ENCODE assay signal across 8 cellular contexts in the genomic region with DNA sequence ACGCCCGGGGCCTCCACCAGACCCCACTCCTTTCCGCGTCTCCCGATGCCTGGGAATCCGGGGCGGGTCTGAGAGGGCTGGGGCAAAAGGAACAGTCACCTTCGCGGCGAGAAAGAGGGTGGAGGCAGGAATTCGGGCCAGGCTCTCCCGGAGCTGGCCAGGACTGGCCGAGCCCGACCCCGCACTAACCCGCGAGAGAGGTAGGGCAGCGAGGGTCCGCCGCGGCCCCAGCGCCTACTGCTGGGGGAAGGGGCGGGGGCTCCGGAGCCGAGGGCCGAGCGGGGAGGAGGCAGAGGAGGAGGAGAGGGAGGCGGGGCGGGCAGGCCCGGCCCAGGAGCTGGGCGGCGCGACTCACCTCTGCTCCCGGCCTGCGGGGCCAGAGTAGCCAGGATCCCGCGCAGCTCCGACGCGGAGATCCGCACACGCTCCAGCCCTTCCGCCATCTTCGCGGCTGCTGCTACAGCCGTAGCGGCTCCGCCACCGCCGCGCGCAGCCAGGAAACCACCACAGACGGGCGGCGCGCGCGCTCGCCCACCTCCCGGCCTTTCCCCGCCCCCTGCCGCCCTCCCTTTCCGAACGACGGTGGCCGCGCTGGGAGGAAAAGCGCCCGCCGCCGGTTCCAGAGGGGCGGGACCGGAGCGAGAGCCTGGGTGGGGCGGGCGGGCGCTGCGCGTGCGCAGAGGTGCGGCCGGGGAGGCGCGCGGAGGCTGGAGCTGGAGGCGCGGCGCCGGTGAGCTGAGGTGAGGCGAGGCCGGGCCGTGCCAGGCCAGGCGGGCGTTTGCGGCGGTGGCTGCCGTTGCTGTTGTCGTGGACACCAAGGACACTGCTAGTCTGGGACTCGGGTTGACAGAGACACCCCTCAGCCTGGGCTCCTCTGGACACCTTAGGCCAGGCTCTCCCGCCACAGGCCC. TPM values are rescaled to one million over a fixed set of nuclear protein-coding genes. Genes with fewer than 3 reads are reported as not detected.
DNase-seq lines count a peak whose midpoint lies in the region; ATAC-seq and TF ChIP-seq lines count a peak whose summit lies in the region.

Gene SMG6 (minus strand): TSS at position 508 of the 911 bp plus-strand sequence. CDS start 65 bp downstream, at position 443.
A gene with protein sequence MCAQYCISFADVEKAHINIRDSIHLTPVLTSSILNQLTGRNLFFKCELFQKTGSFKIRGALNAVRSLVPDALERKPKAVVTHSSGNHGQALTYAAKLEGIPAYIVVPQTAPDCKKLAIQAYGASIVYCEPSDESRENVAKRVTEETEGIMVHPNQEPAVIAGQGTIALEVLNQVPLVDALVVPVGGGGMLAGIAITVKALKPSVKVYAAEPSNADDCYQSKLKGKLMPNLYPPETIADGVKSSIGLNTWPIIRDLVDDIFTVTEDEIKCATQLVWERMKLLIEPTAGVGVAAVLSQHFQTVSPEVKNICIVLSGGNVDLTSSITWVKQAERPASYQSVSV (plus strand): TSS at position 673 of the 911 bp plus-strand sequence. CDS start 11,611 bp downstream, outside the sequence.

- DNase-seq in NCI-H128 (lab: John Stamatoyannopoulos, UW; ENCODE audit: unreplicated experiment) = peak; percentile 78
- peak; percentile 86 to 96 (median 95) for DNase-seq in T-helper 2 cell
- DNase-seq in left ventricle myocardium superior = peak; percentile 95
- DNase-seq in psoas muscle = peak; percentile 95 to 96

- no peaks in the 10 kb centered on the region for H3K9me3 ChIP-seq in psoas muscle

- peak within 1 kb of the TSS; percentile 48 for H3K27ac ChIP-seq in angular gyrus (ENCODE audit: low read depth, low read length)
- peak within 1 kb of the TSS; percentile 95 for H3K27ac ChIP-seq in psoas muscle
- H3K27ac ChIP-seq in urinary bladder (ENCODE audit: low read depth) = peak within 1 kb of the TSS; percentile 82

- H3K27me3 ChIP-seq in psoas muscle (ENCODE audit: insufficient read depth in 3 of 3, low read length in 2 of 3) = no peaks in the 10 kb centered on the region

- peak; percentile 88 for ATAC-seq in HG02759 (IDR thresholded peaks at IDR 0.05; ENCODE audit: unreplicated experiment)
- peak; percentile 98 for ATAC-seq in left ventricle myocardium superior
- peak; percentile 96 to 97 (median 96) for ATAC-seq in psoas muscle

- peak; percentile 86 for TF ChIP-seq POLR2A in GM15510 (IDR thresholded peaks at IDR 0.05; ENCODE audit: borderline replicate concordance, extremely low read depth, insufficient read length)

- TF ChIP-seq CTCF in psoas muscle (IDR thresholded peaks at IDR 0.05) = no peak

- WGBS in psoas muscle, 3 donors = 0 to 1% (median 0%) methylated on average over 36 to 98 of the region's 100 CpGs
- WGBS in urinary bladder = under 1% methylated on average over 100 of the region's 100 CpGs

- intact Hi-C loops in left ventricle myocardium superior (cut with micrococcal nuclease) (no loop called here), psoas muscle (cut with DNase I) (loop anchor here in 1 of 2 donors (2.0 kb wide), 1 partner anchor 33 kb away; the partner anchor contains the start of genes SGSM2 and TSR1)

- peak within 1 kb of the TSS; percentile 92 for H3K4me3 ChIP-seq in psoas muscle
- peak within 1 kb of the TSS; percentile 89 for H3K4me3 ChIP-seq in urinary bladder (ENCODE audit: low read depth, low read length)

- H3K4me1 ChIP-seq in psoas muscle (peaks cover 3% of the 10 kb centered on the region), urinary bladder (ENCODE audit: insufficient read depth) (no peaks in the 10 kb centered on the region)

- peaks cover 0 to 34% of the 10 kb centered on the region in 2 donors for H3K36me3 ChIP-seq in psoas muscle (ENCODE audit: insufficient read depth in 1 of 2, low read depth in 1 of 2)
- H3K36me3 ChIP-seq in urinary bladder (ENCODE audit: insufficient read depth) = no peaks in the 10 kb centered on the region

RNA-seq across cellular contexts. Expression of gene SMG6, which starts in this region (rescaled TPM):
- total RNA-seq in left ventricle myocardium superior (18.2 TPM), psoas muscle (10 to 100 TPM; 16.3 to 24.1 (median 19.7) TPM), urinary bladder (29.3 TPM)
- polyA plus RNA-seq in psoas muscle (10 to 100 TPM in 2 of 3 donors, 1 to 10 TPM in 1; 9.4 to 14.3 (median 11.6) TPM), urinary bladder (37.5 TPM)

RNA-seq across cellular contexts. Expression of the second gene that starts in this region (rescaled TPM):
- total RNA-seq in left ventricle myocardium superior = 7.6 TPM
- total RNA-seq in psoas muscle = 1 to 10 TPM; 3.9 to 9.1 (median 5.4) TPM
- polyA plus RNA-seq in psoas muscle = 1 to 10 TPM; 2.2 to 9.6 (median 3.0) TPM
- 20.4 TPM for total RNA-seq in urinary bladder
- polyA plus RNA-seq in urinary bladder = 13.7 TPM

Comparison
In these comparisons a context has a peak if more than half of its experiments do, and no peak if none do; other contexts are left out.
1. Peak in every context shown above with its lines: DNase-seq, ATAC-seq, H3K4me3 ChIP-seq and H3K27ac ChIP-seq.